8 cellular contexts compared by ENCODE assay signal in genomic region chr10:43407576-43408330, GRCh38. TPM values are rescaled to one million over a fixed set of nuclear protein-coding genes. Genes with fewer than 3 reads are reported as not detected.
DNase-seq lines count a peak whose midpoint lies in the region; ATAC-seq lines count a peak whose summit lies in the region.

No MANE protein-coding gene starts in this region.

- H3K27ac ChIP-seq in CD4-positive, alpha-beta memory T cell (ENCODE audit: low read depth, low read length), result peak overlapping the region; percentile 100
- peak overlapping the region; percentile 97 for H3K27ac ChIP-seq in mesodermal cell (ENCODE audit: low read depth, low read length, severe bottlenecking)

- CTCF ChIA-PET in CD4-positive, alpha-beta memory T cell (lab: Charles Lee; ENCODE audit: partially characterized antibody), result interaction anchor here (0.8 to 1.6 kb wide), 7 partner anchors 10 to 55 kb away, joined by 4 to 6 read pairs (median 5); partner anchors contain the start of gene ZNF487

- H3K9me3 Mint-ChIP-seq in CD4-positive, alpha-beta memory T cell, result peaks cover 0 to 2% (median 0%) of the 10 kb centered on the region in 8 donors

- H3K36me3 ChIP-seq in CD4-positive, alpha-beta memory T cell (ENCODE audit: insufficient read depth, low read length), result no peaks in the 10 kb centered on the region
- H3K36me3 ChIP-seq in endocrine pancreas (ENCODE audit: control insufficient read depth, insufficient read depth, low read length) (no peaks in the 10 kb centered on the region), mesodermal cell (ENCODE audit: control insufficient read depth, insufficient read depth, low read length) (no peaks in the 10 kb centered on the region)

- peak overlapping the region; percentile 83 to 85 for H3K4me3 ChIP-seq in CD4-positive, alpha-beta memory T cell (ENCODE audit: low read length in 2 of 2)
- H3K4me3 ChIP-seq in endocrine pancreas (ENCODE audit: control insufficient read depth, insufficient read depth, low read length) (no peak overlapping the region), mesodermal cell (ENCODE audit: extremely low read depth, insufficient read depth, low read length, poor library complexity, severe bottlenecking) (peak overlapping the region; percentile 81)

- ATAC-seq in GM19324 (IDR thresholded peaks at IDR 0.05; ENCODE audit: low FRiP score, unreplicated experiment) (peak; percentile 49), HG03457 (IDR thresholded peaks at IDR 0.05; ENCODE audit: unreplicated experiment) (peak; percentile 42)

- peak overlapping the region; percentile 73 for H3K9ac ChIP-seq in endocrine pancreas (ENCODE audit: control insufficient read depth, insufficient read depth, low read length)

- no peaks in the 10 kb centered on the region for H3K27me3 Mint-ChIP-seq in CD4-positive, alpha-beta memory T cell

- no peaks in the 10 kb centered on the region for H3K9me3 ChIP-seq in CD4-positive, alpha-beta memory T cell (ENCODE audit: control insufficient read depth in 1 of 2, low read length in 2 of 2)
- H3K9me3 ChIP-seq in endocrine pancreas (ENCODE audit: control insufficient read depth, low read length) (no peaks in the 10 kb centered on the region), mesodermal cell (ENCODE audit: control insufficient read depth, low read length) (no peaks in the 10 kb centered on the region)

- H3K4me1 ChIP-seq in CD4-positive, alpha-beta memory T cell (ENCODE audit: insufficient read depth, low read length), result peaks cover 39% of the 10 kb centered on the region
- H3K4me1 ChIP-seq in endocrine pancreas (ENCODE audit: control insufficient read depth, insufficient read depth, low read length) (no peaks in the 10 kb centered on the region), mesodermal cell (ENCODE audit: control insufficient read depth, insufficient read depth, low read length, poor library complexity, severe bottlenecking) (peaks cover 7% of the 10 kb centered on the region)

- peak overlapping the region; percentile 93 to 100 (median 99) for H3K27ac Mint-ChIP-seq in CD4-positive, alpha-beta memory T cell

- peak; percentile 81 to 89 (median 84) for DNase-seq in CD4-positive, alpha-beta memory T cell
- peak; percentile 36 for DNase-seq in NCI-H82 treated with DMSO at 0.1 percent for 48 hours (lab: John Stamatoyannopoulos, UW; ENCODE audit: unreplicated experiment)
- peak; percentile 75 to 80 (median 79) for DNase-seq in activated CD8-positive, alpha-beta memory T cell treated with anti-CD3 and anti-CD28 coated beads for 48 hours (ENCODE audit: low read depth in 2 of 3, low spot score in 2 of 3)
- DNase-seq in stimulated activated CD8-positive, alpha-beta memory T cell treated with anti-CD3 and anti-CD28 coated beads, Interleukin-15, amount 100 ng/mL, for 24 hours (ENCODE audit: low read depth), result peak; percentile 79

- H3K4me1 Mint-ChIP-seq in CD4-positive, alpha-beta memory T cell, result peaks cover 18 to 53% (median 27%) of the 10 kb centered on the region in 4 donors

- H3K27me3 ChIP-seq in CD4-positive, alpha-beta memory T cell (ENCODE audit: insufficient read depth, low read length), result no peaks in the 10 kb centered on the region
- H3K27me3 ChIP-seq in endocrine pancreas (ENCODE audit: control insufficient read depth, insufficient read depth, low read length), result no peaks in the 10 kb centered on the region

- intact Hi-C loops in CD4-positive, alpha-beta memory T cell (cut with micrococcal nuclease), result loop anchor here (1.0 to 5.0 kb wide), 5 partner anchors 10 to 770 kb away; partner anchors contain the start of genes CSGALNACT2, ZNF239 and ZNF33B

- peak overlapping the region; percentile 94 to 100 (median 98) for H3K4me3 Mint-ChIP-seq in CD4-positive, alpha-beta memory T cell

- POLR2A ChIA-PET in CD4-positive, alpha-beta memory T cell (lab: Charles Lee; ENCODE audit: partially characterized antibody), result interaction anchor here (0.6 to 11.9 kb wide), 13 partner anchors 12 to 270 kb away, joined by 3 to 250 read pairs (median 5); partner anchors contain the start of genes CSGALNACT2, RASGEF1A and ZNF487

- WGBS in mesodermal cell (ENCODE audit: insufficient coverage in 2 of 2), 2 experiments, result 0 to 3% methylated on average over 35 to 40 of the region's 56 CpGs

- peaks cover 12 to 31% of the 10 kb centered on the region in 2 donors for H3K36me3 Mint-ChIP-seq in CD4-positive, alpha-beta memory T cell

RNA-seq across cellular contexts. Expression of gene HNRNPF, which starts 1.2 kb away (rescaled TPM):
- total RNA-seq in CD4-positive, alpha-beta memory T cell, result 100 to 1,000 TPM; 204 to 206 TPM
- polyA plus RNA-seq in CD4-positive, alpha-beta memory T cell, result 100 to 1,000 TPM; 242 to 296 TPM
- polyA plus RNA-seq in mesodermal cell (2013, experiment 1 of 2), result 193 TPM
- polyA plus RNA-seq in mesodermal cell (2013, experiment 2 of 2), result 159 TPM

RNA-seq across cellular contexts. Expression of gene ZNF487, which starts 29.2 kb away (rescaled TPM):
- total RNA-seq in CD4-positive, alpha-beta memory T cell, result 1 to 10 TPM; 3.1 to 5.6 TPM
- 1 to 10 TPM; 4.8 to 7.7 TPM for polyA plus RNA-seq in CD4-positive, alpha-beta memory T cell
- 6.4 TPM for polyA plus RNA-seq in mesodermal cell (2013, experiment 1 of 2)
- polyA plus RNA-seq in mesodermal cell (2013, experiment 2 of 2), result 4.4 TPM

RNA-seq across cellular contexts. Expression of gene FXYD4, which starts 36.3 kb away (rescaled TPM):
- total RNA-seq in CD4-positive, alpha-beta memory T cell, result not detected
- not detected for polyA plus RNA-seq in CD4-positive, alpha-beta memory T cell
- not detected for polyA plus RNA-seq in mesodermal cell (2013, experiment 1 of 2)
- polyA plus RNA-seq in mesodermal cell (2013, experiment 2 of 2), result not detected
